Comparison of ENCODE assay signal across 23 cellular contexts in genomic region chr10:98881789-98882188, GRCh38.
"Had no signal": no experiment of that assay in that cellular context is flagged by ENCODE, and none has a peak within 500 bp of the region (broad histone marks: within the 10 kb centered on the region; RNA-seq: fewer than 3 reads in every experiment).

No MANE protein-coding gene starts in this region.

- H3K4me3 ChIP-seq: colonic mucosa, esophagus muscularis mucosa, gastroesophageal sphincter, heart left ventricle, hepatocyte, left lung, lower lobe of right lung, mucosa of descending colon had no signal

- H3K4me2 ChIP-seq: hepatocyte had no signal

- DNase-seq: colonic mucosa; cortex of kidney; effector CD4-positive, alpha-beta T cell; effector memory CD4-positive, alpha-beta T cell; foreskin keratinocyte; heart left ventricle; hypothalamus; immature natural killer cell; islet precursor cell; kidney; kidney glomerular epithelial cell; left colon; left lung; left ventricle myocardium superior; lower lobe of right lung; mesenchymal stem cell; mucosa of descending colon; naive B cell had no signal

- H3K27me3 ChIP-seq: colonic mucosa, esophagus muscularis mucosa, foreskin keratinocyte, gastroesophageal sphincter, hepatocyte, left lung had no signal

- H3K27ac ChIP-seq: colonic mucosa, esophagus muscularis mucosa, foreskin keratinocyte, heart left ventricle, hepatocyte, left lung, lower lobe of right lung had no signal

- FAIRE-seq: endothelial cell of umbilical vein, frontal cortex, kidney had no signal

- H2AFZ ChIP-seq: hepatocyte had no signal

- H3K4me1 ChIP-seq: colonic mucosa, foreskin keratinocyte, heart left ventricle, left lung, lower lobe of right lung had no signal

- H3K36me3 ChIP-seq: colonic mucosa, esophagus muscularis mucosa, gastroesophageal sphincter, heart left ventricle, left lung, lower lobe of right lung had no signal

- H3K9me3 ChIP-seq: colonic mucosa, esophagus muscularis mucosa, gastroesophageal sphincter, heart left ventricle, left lung, lower lobe of right lung, mucosa of descending colon had no signal

- H3K79me2 ChIP-seq: hepatocyte had no signal

- ATAC-seq: foreskin keratinocyte, gastroesophageal sphincter, heart left ventricle, left colon, left lung, left ventricle myocardium superior, lower lobe of right lung, mucosa of descending colon had no signal
